ENCODE assay signal across 11 cellular contexts in the genomic region with DNA sequence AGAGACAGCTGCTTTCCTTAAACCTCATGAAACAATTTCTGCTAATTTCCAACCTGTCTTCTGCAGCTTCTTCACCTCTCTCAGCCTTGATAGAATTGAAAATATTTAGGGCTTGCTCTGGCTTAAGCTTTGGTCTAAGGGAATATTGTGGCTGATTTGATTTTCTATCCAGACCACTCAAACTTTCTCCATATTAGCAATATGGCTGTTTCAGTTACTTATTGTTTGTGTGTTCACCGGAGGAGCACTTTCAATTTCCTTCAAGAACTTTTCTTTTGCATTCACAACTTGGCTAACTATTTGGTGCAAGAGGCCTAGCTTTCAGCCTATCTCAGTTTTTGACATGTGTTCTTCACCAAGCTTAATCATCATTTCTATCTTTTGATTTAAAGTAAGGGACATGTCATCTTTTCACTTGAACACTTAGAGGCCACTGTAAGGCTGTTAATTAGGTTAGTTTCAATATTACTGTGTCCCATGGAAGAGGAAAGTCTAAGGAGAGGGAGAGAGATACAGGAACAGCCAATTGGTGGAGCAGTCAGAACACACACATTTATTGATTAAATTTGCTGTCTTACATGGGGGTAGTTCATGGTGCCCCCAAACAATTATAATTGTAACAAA.
"Had no signal": no experiment of that assay in that cellular context is flagged by ENCODE, and none has a peak within 500 bp of the region (broad histone marks: within the 10 kb centered on the region; RNA-seq: fewer than 3 reads in every experiment).

No MANE protein-coding gene starts in this region.

- H3K4me3 Mint-ChIP-seq: immature natural killer cell had no signal

- H3K4me1 ChIP-seq: parathyroid adenoma had no signal

- DNase-seq: activated CD4-positive, alpha-beta T cell treated with anti-CD3 and anti-CD28 coated beads for 1 hour; caudate nucleus; effector CD4-positive, alpha-beta T cell; foreskin keratinocyte; immature natural killer cell; left colon; midbrain; stimulated activated CD4-positive, alpha-beta T cell treated with anti-CD3 and anti-CD28 coated beads, Interleukin-4, amount 100 ng/mL, for 1 hour had no signal

- ATAC-seq: foreskin keratinocyte, left colon had no signal

- H3K27ac Mint-ChIP-seq: immature natural killer cell had no signal

- H3K4me1 Mint-ChIP-seq: immature natural killer cell had no signal

- H3K4me3 ChIP-seq: coronary artery, lung had no signal

- H3K27me3 ChIP-seq: foreskin keratinocyte had no signal

- H3K27ac ChIP-seq: coronary artery, foreskin keratinocyte, parathyroid adenoma had no signal
